ENCODE assay signal across 3 cellular contexts in the genomic region with DNA sequence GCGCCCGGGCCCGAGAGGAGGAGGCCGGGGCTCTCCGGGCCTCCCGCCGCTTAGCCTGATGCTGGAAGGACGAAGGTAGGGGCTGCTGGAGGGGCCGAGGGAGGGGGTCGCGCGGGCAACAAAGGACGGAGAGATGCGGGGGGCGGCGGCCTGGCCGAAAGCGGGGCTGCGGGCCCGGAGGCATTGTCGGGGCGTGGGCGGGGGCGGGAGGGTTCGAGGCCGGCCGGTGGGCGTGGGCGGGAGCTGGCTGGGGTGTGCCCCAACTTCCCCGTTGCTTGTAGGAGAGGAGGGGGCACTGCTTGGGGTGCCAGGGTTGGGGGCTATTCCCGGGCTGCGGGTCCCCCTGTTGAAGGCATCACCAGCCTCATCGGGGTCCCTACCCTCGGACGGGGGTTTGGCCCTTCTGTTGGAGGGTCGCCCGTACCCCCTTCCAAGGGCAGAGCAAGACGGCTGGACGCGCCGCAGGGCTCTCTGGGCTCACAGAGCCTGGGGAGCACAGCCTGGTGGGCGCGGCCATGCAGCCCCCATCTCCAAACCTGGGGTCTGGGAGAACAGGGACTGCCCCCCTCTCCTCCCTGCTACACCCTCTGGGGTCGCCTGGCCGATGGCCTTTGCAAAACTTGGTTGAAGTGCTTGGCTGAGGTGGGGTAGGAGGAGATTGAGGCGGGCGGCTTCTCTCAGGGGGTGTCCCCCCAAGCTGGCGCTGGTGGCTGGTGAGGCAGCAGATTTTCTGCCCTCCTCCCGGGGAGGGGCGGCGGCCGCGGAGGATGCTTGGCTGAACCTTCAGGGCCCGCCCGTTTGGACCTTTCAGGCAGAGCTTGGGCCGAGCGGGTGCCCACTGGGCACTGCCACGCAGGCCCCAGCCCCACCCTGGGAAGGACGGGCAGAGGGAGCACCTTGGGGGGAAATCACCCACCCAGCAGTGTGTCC.
TF ChIP-seq lines count a peak whose summit lies in the region.

No MANE protein-coding gene starts in this region.

TF ChIP-seq in GM23338, 12 proteins besides CTCF, POLR2A, EP300 and RAD21 (continues in another document):
- TF ChIP-seq CREB1 (CRISPR knock-in tag; IDR thresholded peaks at IDR 0.05; ENCODE audit: low read depth) (no peak), NANOG (IDR thresholded peaks at IDR 0.05; ENCODE audit: borderline replicate concordance) (no peak), POLR2AphosphoS5 (IDR thresholded peaks at IDR 0.05; ENCODE audit: low read depth) (no peak; the same call in 1 of the 2 replicates), ZNF331 (CRISPR knock-in tag; IDR thresholded peaks at IDR 0.05; ENCODE audit: low read depth) (no peak), STAT1 (IDR thresholded peaks at IDR 0.05; ENCODE audit: unreplicated experiment) (no peak), ZNF114 (CRISPR knock-in tag; IDR thresholded peaks at IDR 0.05) (no peak), EZH2 (IDR thresholded peaks at IDR 0.05; ENCODE audit: low read depth, unreplicated experiment) (no peak)
- TF ChIP-seq, protein P1, sequence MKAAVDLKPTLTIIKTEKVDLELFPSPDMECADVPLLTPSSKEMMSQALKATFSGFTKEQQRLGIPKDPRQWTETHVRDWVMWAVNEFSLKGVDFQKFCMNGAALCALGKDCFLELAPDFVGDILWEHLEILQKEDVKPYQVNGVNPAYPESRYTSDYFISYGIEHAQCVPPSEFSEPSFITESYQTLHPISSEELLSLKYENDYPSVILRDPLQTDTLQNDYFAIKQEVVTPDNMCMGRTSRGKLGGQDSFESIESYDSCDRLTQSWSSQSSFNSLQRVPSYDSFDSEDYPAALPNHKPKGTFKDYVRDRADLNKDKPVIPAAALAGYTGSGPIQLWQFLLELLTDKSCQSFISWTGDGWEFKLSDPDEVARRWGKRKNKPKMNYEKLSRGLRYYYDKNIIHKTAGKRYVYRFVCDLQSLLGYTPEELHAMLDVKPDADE (IDR thresholded peaks at IDR 0.05) = no peak

TF ChIP-seq in WTC11, 78 proteins besides CTCF, POLR2A, EP300 and RAD21:
- no peak for TF ChIP-seq PRRX2 (CRISPR knock-in tag; IDR thresholded peaks at IDR 0.05)
- TF ChIP-seq, protein P2, sequence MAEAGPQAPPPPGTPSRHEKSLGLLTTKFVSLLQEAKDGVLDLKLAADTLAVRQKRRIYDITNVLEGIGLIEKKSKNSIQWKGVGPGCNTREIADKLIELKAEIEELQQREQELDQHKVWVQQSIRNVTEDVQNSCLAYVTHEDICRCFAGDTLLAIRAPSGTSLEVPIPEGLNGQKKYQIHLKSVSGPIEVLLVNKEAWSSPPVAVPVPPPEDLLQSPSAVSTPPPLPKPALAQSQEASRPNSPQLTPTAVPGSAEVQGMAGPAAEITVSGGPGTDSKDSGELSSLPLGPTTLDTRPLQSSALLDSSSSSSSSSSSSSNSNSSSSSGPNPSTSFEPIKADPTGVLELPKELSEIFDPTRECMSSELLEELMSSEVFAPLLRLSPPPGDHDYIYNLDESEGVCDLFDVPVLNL (CRISPR knock-in tag; IDR thresholded peaks at IDR 0.05; ENCODE audit: borderline replicate concordance, low read depth) = no peak
- no peak for TF ChIP-seq CREM (CRISPR knock-in tag; IDR thresholded peaks at IDR 0.05)
- TF ChIP-seq, protein P3, sequence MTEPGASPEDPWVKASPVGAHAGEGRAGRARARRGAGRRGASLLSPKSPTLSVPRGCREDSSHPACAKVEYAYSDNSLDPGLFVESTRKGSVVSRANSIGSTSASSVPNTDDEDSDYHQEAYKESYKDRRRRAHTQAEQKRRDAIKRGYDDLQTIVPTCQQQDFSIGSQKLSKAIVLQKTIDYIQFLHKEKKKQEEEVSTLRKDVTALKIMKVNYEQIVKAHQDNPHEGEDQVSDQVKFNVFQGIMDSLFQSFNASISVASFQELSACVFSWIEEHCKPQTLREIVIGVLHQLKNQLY (CRISPR knock-in tag; IDR thresholded peaks at IDR 0.05) = peak; percentile 47; the same call in 1 of the 2 replicates
- TF ChIP-seq GRHL2 (CRISPR knock-in tag; IDR thresholded peaks at IDR 0.05; ENCODE audit: insufficient replicate concordance, severe bottlenecking) = no peak

TF ChIP-seq in H1, 55 proteins besides CTCF, POLR2A, EP300 and RAD21:
- TF ChIP-seq SIN3A (conservative IDR thresholded peaks at IDR 0.05 in 1 of 2, IDR thresholded peaks at IDR 0.05 in 1 of 2; ENCODE audit: low read depth in 1 of 2, low read length in 2 of 2) (no peak), FOSL1 (IDR thresholded peaks at IDR 0.05; ENCODE audit: insufficient read depth, low read depth, low read length) (no peak), KDM4A (IDR thresholded peaks at IDR 0.05; ENCODE audit: low read depth, low read length, severe bottlenecking) (peak; percentile 69), CBX8 (IDR thresholded peaks at IDR 0.05; ENCODE audit: borderline replicate concordance, low read depth, low read length) (no peak), SIRT6 (IDR thresholded peaks at IDR 0.05; ENCODE audit: low read length) (no peak), CTBP2 (IDR thresholded peaks at IDR 0.05; ENCODE audit: borderline replicate concordance, insufficient read depth, insufficient read length, low read length) (no peak), TCF12 (IDR thresholded peaks at IDR 0.05; ENCODE audit: low read depth, low read length) (no peak), EGR1 (IDR thresholded peaks at IDR 0.05; ENCODE audit: borderline replicate concordance, low read depth, low read length) (peak; percentile 58; the same call in 1 of the 2 replicates), BACH1 (IDR thresholded peaks at IDR 0.05; ENCODE audit: low read length) (no peak), RFX5 (IDR thresholded peaks at IDR 0.05; ENCODE audit: borderline replicate concordance, low read depth, low read length) (no peak), SP4 (IDR thresholded peaks at IDR 0.05; ENCODE audit: low read length) (no peak), ZNF274 (IDR thresholded peaks at IDR 0.05; ENCODE audit: borderline replicate concordance, extremely low read depth, low read length) (no peak), NRF1 (IDR thresholded peaks at IDR 0.05; ENCODE audit: low read depth, low read length) (no peak)
- TF ChIP-seq, protein P4, sequence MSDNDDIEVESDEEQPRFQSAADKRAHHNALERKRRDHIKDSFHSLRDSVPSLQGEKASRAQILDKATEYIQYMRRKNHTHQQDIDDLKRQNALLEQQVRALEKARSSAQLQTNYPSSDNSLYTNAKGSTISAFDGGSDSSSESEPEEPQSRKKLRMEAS (IDR thresholded peaks at IDR 0.05) = no peak
